In genomic region chr12:115452751-115453281, GRCh38 we compare ENCODE assay signal across 1 cellular context.
TF ChIP-seq lines count a peak whose summit lies in the region.

No MANE protein-coding gene starts in this region.

TF ChIP-seq in IMR-90, 13 proteins besides CTCF, POLR2A, EP300 and RAD21 (continued from another document):
- TF ChIP-seq ELK1 (IDR thresholded peaks at IDR 0.05; ENCODE audit: borderline replicate concordance, low read depth, low read length) (no peak), CEBPB (IDR thresholded peaks at IDR 0.05; ENCODE audit: low read depth, low read length) (no peak)
